1 cellular context compared by ENCODE assay signal in genomic region chr6:94902974-94903628, GRCh38.
TF ChIP-seq lines count a peak whose summit lies in the region.

No MANE protein-coding gene starts in this region.

TF ChIP-seq in GM12878, 131 proteins besides CTCF, POLR2A, EP300 and RAD21 (continued from another document):
- TF ChIP-seq ASH2L (IDR thresholded peaks at IDR 0.05; ENCODE audit: borderline replicate concordance, low read depth) = no peak
- TF ChIP-seq IKZF1 (conservative IDR thresholded peaks at IDR 0.05) = no peak
- no peak for TF ChIP-seq IKZF2 (IDR thresholded peaks at IDR 0.05)
- no peak for TF ChIP-seq HDAC2 (IDR thresholded peaks at IDR 0.05)
- no peak for TF ChIP-seq RBBP5 (conservative IDR thresholded peaks at IDR 0.05)
